ENCODE assay signal across 24 cellular contexts in genomic region chr9:121811751-121812150, GRCh38.
DNase-seq lines count a peak whose midpoint lies in the region; ATAC-seq, FAIRE-seq and TF ChIP-seq lines count a peak whose summit lies in the region.
"Had no signal": no experiment of that assay in that cellular context is flagged by ENCODE, and none has a peak within 500 bp of the region (broad histone marks: within the 10 kb centered on the region; RNA-seq: fewer than 3 reads in every experiment).

No MANE protein-coding gene starts in this region.

- intact Hi-C loops in right lobe of liver (cut with DNase I) = no loop called here
- intact Hi-C loops in testis (cut with DNase I; ENCODE audit: low total_unique reads) = no loop called here
- intact Hi-C loops in esophagus muscularis mucosa (cut with DNase I) = no loop called here

- H3K9me3 Mint-ChIP-seq in neural crest cell = no peaks in the 10 kb centered on the region
- H3K9me3 Mint-ChIP-seq: CD4-positive, alpha-beta T cell had no signal

- no peaks in the 10 kb centered on the region for H3K79me2 ChIP-seq in H1 (ENCODE audit: control insufficient read depth in 1 of 2, insufficient read depth in 2 of 2, low read length in 2 of 2)

- H4K91ac ChIP-seq in H1 (replicated peaks; ENCODE audit: insufficient read length, low read length) = no peak overlapping the region

- H3K36me3 ChIP-seq in H1 (ENCODE audit: control insufficient read depth in 2 of 4, insufficient read depth in 4 of 4, low read length in 3 of 4) = no peaks in the 10 kb centered on the region
- H3K36me3 ChIP-seq in right lobe of liver = no peaks in the 10 kb centered on the region
- H3K36me3 ChIP-seq in testis (ENCODE audit: low read depth, missing control alignments) = no peaks in the 10 kb centered on the region
- H3K36me3 ChIP-seq in esophagus muscularis mucosa = no peaks in the 10 kb centered on the region
- H3K36me3 ChIP-seq: BE2C, HAP-1 had no signal

- no peak for TF ChIP-seq RAD21 in H1 (IDR thresholded peaks at IDR 0.05 in 1 of 2, conservative IDR thresholded peaks at IDR 0.05 in 1 of 2; ENCODE audit: low read depth in 2 of 2, low read length in 2 of 2)

- H3K27me3 ChIP-seq in H1 (replicated peaks in 1 of 4; ENCODE audit: control insufficient read depth in 3 of 4, extremely low read depth in 1 of 4, insufficient read depth in 3 of 4, low read length in 3 of 4) (no peaks in the 10 kb centered on the region), right lobe of liver (no peaks in the 10 kb centered on the region), testis (no peaks in the 10 kb centered on the region), esophagus muscularis mucosa (no peaks in the 10 kb centered on the region)
- H3K27me3 ChIP-seq: BE2C had no signal

- no peak for FAIRE-seq in H1 (lab: Jason Lieb, UNC)
- FAIRE-seq: A204.1, D721Med, GM12892, GM18507, K562 had no signal

- no peak for TF ChIP-seq CTCF in H1 (IDR thresholded peaks at IDR 0.05; ENCODE audit: control extremely low read depth in 1 of 3, insufficient read depth in 1 of 3, low read depth in 1 of 3, low read length in 3 of 3)
- TF ChIP-seq CTCF in right lobe of liver (IDR thresholded peaks at IDR 0.05) = no peak
- TF ChIP-seq CTCF in neural crest cell (conservative IDR thresholded peaks at IDR 0.05) = no peak
- no peak for TF ChIP-seq CTCF in testis (IDR thresholded peaks at IDR 0.05)
- TF ChIP-seq CTCF in esophagus muscularis mucosa (IDR thresholded peaks at IDR 0.05) = no peak

- CTCF ChIA-PET in H1 (lab: Charles Lee; ENCODE audit: partially characterized antibody) = interaction anchor here (0.6 to 1.4 kb wide), 7 partner anchors 10 to 116 kb away, joined by 3 to 4 read pairs (median 3); no protein-coding TSS in a partner anchor

- H4K8ac ChIP-seq in H1 (ENCODE audit: extremely low read depth, insufficient read depth, low read length) = no peak overlapping the region

- no peak overlapping the region for H2BK15ac ChIP-seq in H1 (ENCODE audit: low read length)

- no peak overlapping the region for H4K5ac ChIP-seq in H1 (ENCODE audit: insufficient read length, low read depth, low read length)

- peaks cover 0 to 4% of the 10 kb centered on the region in 2 experiments for H4K20me1 ChIP-seq in H1 (replicated peaks in 1 of 2; ENCODE audit: control insufficient read depth in 1 of 2, insufficient read depth in 2 of 2, low read length in 2 of 2)

- H2BK5ac ChIP-seq in H1 (ENCODE audit: low read depth, low read length) = no peak overlapping the region; the same call in 1 of the 2 replicates

- no peak overlapping the region for H3K23ac ChIP-seq in H1 (ENCODE audit: insufficient read length)

- peak overlapping the region; percentile 50; the same call in 1 of the 2 replicates for H2BK12ac ChIP-seq in H1 (ENCODE audit: low read depth, low read length)

- H3K14ac ChIP-seq in H1 (ENCODE audit: insufficient read length) = no peak overlapping the region

- POLR2A ChIA-PET in H1 (lab: Charles Lee; ENCODE audit: partially characterized antibody) = no interaction called here

- no peak overlapping the region for H2BK120ac ChIP-seq in H1 (replicated peaks; ENCODE audit: low read depth, low read length)

- peak overlapping the region; percentile 17 for H3K27ac Mint-ChIP-seq in neural crest cell (ENCODE audit: unreplicated experiment)
- H3K27ac Mint-ChIP-seq: CD4-positive, alpha-beta T cell had no signal

- H3K9me3 ChIP-seq in H1 (ENCODE audit: insufficient read depth in 2 of 2, low read depth in 1 of 2, low read length in 1 of 2) (no peaks in the 10 kb centered on the region), right lobe of liver (no peaks in the 10 kb centered on the region), testis (no peaks in the 10 kb centered on the region), esophagus muscularis mucosa (no peaks in the 10 kb centered on the region)
- H3K9me3 ChIP-seq: BE2C, Caco-2, HAP-1 had no signal

- H2AFZ ChIP-seq in H1 (ENCODE audit: low read length) = no peak overlapping the region

- H3K4me3 ChIP-seq in H1 (ENCODE audit: extremely low read depth in 1 of 4, insufficient read depth in 2 of 4, low read depth in 3 of 4, low read length in 4 of 4) (no peak overlapping the region), right lobe of liver (no peak overlapping the region), testis (no peak overlapping the region), esophagus muscularis mucosa (no peak overlapping the region)
- H3K4me3 ChIP-seq: HAP-1, K562 had no signal

- H3K27me3 Mint-ChIP-seq in neural crest cell (ENCODE audit: low read depth) = peaks cover 7% of the 10 kb centered on the region
- H3K27me3 Mint-ChIP-seq: CD4-positive, alpha-beta T cell had no signal

- 0 out of 2 replicates have a peak overlapping the region, but pooled peaks have one; percentile 2 for H2BK20ac ChIP-seq in H1 (ENCODE audit: low read length)

- H3K4me1 ChIP-seq in H1 (replicated peaks in 1 of 4; ENCODE audit: control insufficient read depth in 3 of 4, insufficient read depth in 4 of 4, low read length in 3 of 4) (peaks cover 0 to 9% (median 0%) of the 10 kb centered on the region in 4 experiments; a peak in 3 of 7 replicates), right lobe of liver (peaks cover 0 to 32% (median 8%) of the 10 kb centered on the region in 4 donors), testis (no peaks in the 10 kb centered on the region), esophagus muscularis mucosa (peaks cover 0 to 5% (median 0%) of the 10 kb centered on the region in 4 donors)
- H3K4me1 ChIP-seq: BE2C had no signal

- no peak for ATAC-seq in right lobe of liver
- ATAC-seq: K562 had no signal

- peaks cover 3% of the 10 kb centered on the region for H3K79me1 ChIP-seq in H1 (ENCODE audit: low read depth, low read length)

- peak overlapping the region; percentile 5 for H3K4ac ChIP-seq in H1 (replicated peaks; ENCODE audit: insufficient read length, low read depth, low read length)

- peaks cover 6% of the 10 kb centered on the region; the same call in 1 of the 2 replicates for H3K23me2 ChIP-seq in H1 (ENCODE audit: low read depth, low read length)

- H3K4me3 Mint-ChIP-seq in neural crest cell = no peak overlapping the region
- H3K4me3 Mint-ChIP-seq: CD4-positive, alpha-beta T cell had no signal

- TF ChIP-seq EP300 in H1 (IDR thresholded peaks at IDR 0.05; ENCODE audit: borderline replicate concordance in 1 of 2, low read depth in 2 of 2, low read length in 2 of 2) (no peak), esophagus muscularis mucosa (IDR thresholded peaks at IDR 0.05) (no peak)

- H3K9ac ChIP-seq in H1 (replicated peaks in 1 of 4; ENCODE audit: extremely low read depth in 1 of 4, low read depth in 3 of 4, low read length in 3 of 4) = 0 out of 7 replicates have a peak overlapping the region, but pooled peaks of 1 of the 4 experiments have one; percentile 14

- H3K4me2 ChIP-seq in H1 (ENCODE audit: insufficient read depth in 1 of 2, low read depth in 2 of 2, low read length in 2 of 2) = no peak overlapping the region

- peaks cover 27% of the 10 kb centered on the region for H3K4me1 Mint-ChIP-seq in neural crest cell

- no peak overlapping the region for H3K27ac ChIP-seq in H1 (ENCODE audit: low read depth, low read length)
- H3K27ac ChIP-seq in right lobe of liver = peak overlapping the region in 2 of 3 donors; percentile 41 to 62
- no peak overlapping the region for H3K27ac ChIP-seq in testis
- no peak overlapping the region for H3K27ac ChIP-seq in esophagus muscularis mucosa (replicated peaks in 1 of 4)
- H3K27ac ChIP-seq: HL-60 had no signal

- no peak overlapping the region for H3K56ac ChIP-seq in H1 (replicated peaks; ENCODE audit: insufficient read length, low read depth, low read length)

- WGBS in H1 (ENCODE audit: extremely low coverage in 1 of 2, insufficient coverage in 1 of 2, insufficient read length in 1 of 2, insufficient replicate concordance in 2 of 2, low coverage in 1 of 2, low lambda C conversion rate in 2 of 2, missing lambda C conversion rate in 1 of 2), 2 experiments = 91% methylated on average over 10 of the region's 10 CpGs; no CpG with 5 or more reads in 1 of the 2 experiments
- 100% methylated on average over 3 of the region's 10 CpGs for WGBS in right lobe of liver (ENCODE audit: insufficient coverage, low coverage, low lambda C conversion rate, missing lambda C conversion rate)
- WGBS in testis, 2 donors = 95 to 98% methylated on average over 6 to 10 of the region's 10 CpGs
- 95% methylated on average over 10 of the region's 10 CpGs for WGBS in esophagus muscularis mucosa

- TF ChIP-seq POLR2A in H1 (IDR thresholded peaks at IDR 0.05; ENCODE audit: control extremely low read depth in 1 of 2, low read depth in 2 of 2, low read length in 2 of 2) (no peak), right lobe of liver (IDR thresholded peaks at IDR 0.05) (no peak), testis (IDR thresholded peaks at IDR 0.05) (no peak), esophagus muscularis mucosa (IDR thresholded peaks at IDR 0.05; ENCODE audit: low read depth) (no peak)

- H2AK5ac ChIP-seq in H1 (ENCODE audit: low read depth, low read length) = no peak overlapping the region

- H3K36me3 Mint-ChIP-seq in neural crest cell (ENCODE audit: low read depth) = no peaks in the 10 kb centered on the region

- DNase-seq in H1 (ENCODE audit: low read depth in 1 of 2, low spot score in 2 of 2) (no peak), right lobe of liver (no peak), neural crest cell (ENCODE audit: low read depth, low spot score) (no peak), testis (no peak), esophagus muscularis mucosa (ENCODE audit: extremely low spot score) (no peak), T-helper 2 cell (no peak)
- DNase-seq in activated CD4-positive, alpha-beta T cell treated with anti-CD3 and anti-CD28 coated beads for 4 hours = no peak
- DNase-seq: ACHN; BE2C; C1 segment of cervical spinal cord; Caco-2; CD4-positive, alpha-beta T cell; DMS153; DMS79; GDM1; GOT3; IMR-90 had no signal

- no peak overlapping the region for H3K18ac ChIP-seq in H1 (ENCODE audit: extremely low read depth, low read length)

TF ChIP-seq in H1, 55 proteins besides CTCF, POLR2A, EP300 and RAD21 (continues in another document):
- TF ChIP-seq BRCA1 (IDR thresholded peaks at IDR 0.05; ENCODE audit: low read depth, low read length) = no peak
- no peak for TF ChIP-seq USF2 (IDR thresholded peaks at IDR 0.05; ENCODE audit: low read length)
- TF ChIP-seq KDM1A (IDR thresholded peaks at IDR 0.05; ENCODE audit: borderline replicate concordance, low read length) = no peak
- TF ChIP-seq RXRA (IDR thresholded peaks at IDR 0.05; ENCODE audit: insufficient read depth, low read depth, low read length) = no peak
- TF ChIP-seq SIRT6 (IDR thresholded peaks at IDR 0.05; ENCODE audit: low read length) = no peak
- no peak for TF ChIP-seq JUND (IDR thresholded peaks at IDR 0.05; ENCODE audit: low read length)
- TF ChIP-seq POU5F1 (IDR thresholded peaks at IDR 0.05; ENCODE audit: low read depth, low read length) = no peak
- no peak for TF ChIP-seq YY1 (IDR thresholded peaks at IDR 0.05; ENCODE audit: low read depth, low read length)

Comparison
In these comparisons a context has a peak if more than half of its experiments do, and no peak if none do; other contexts are left out.
1. H3K27ac ChIP-seq: peak in right lobe of liver (2 of 3); none in H1 (single experiment), testis (0 of 2) and esophagus muscularis mucosa (0 of 4).